20 cellular contexts compared by ENCODE assay signal in the genomic region with DNA sequence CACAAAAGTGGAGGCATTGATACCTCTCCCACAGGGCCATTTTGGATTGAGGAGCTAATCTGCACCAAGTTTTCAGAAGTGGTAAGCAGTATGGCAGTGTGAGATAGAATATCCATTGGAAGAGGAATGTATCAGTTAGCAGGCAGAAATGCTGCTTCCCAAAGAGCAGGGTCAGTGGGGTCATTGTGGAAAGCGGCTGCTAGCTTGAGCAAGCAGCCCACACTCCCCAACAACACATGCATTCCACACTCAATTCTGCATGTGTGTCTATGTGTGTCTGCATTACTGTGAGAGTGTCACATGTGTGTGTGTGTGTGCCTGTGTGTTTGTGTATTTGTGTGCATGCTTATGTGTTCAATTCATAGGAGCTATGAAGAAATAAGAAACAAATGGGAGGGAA.
DNase-seq lines count a peak whose midpoint lies in the region; ATAC-seq, FAIRE-seq and TF ChIP-seq lines count a peak whose summit lies in the region.
"Had no signal": no experiment of that assay in that cellular context is flagged by ENCODE, and none has a peak within 500 bp of the region (broad histone marks: within the 10 kb centered on the region; RNA-seq: fewer than 3 reads in every experiment).

No MANE protein-coding gene starts in this region.

- TF ChIP-seq RAD21 in SK-N-SH (IDR thresholded peaks at IDR 0.05; ENCODE audit: low read length) = no peak

- H3K4me3 Mint-ChIP-seq in endodermal cell = no peak overlapping the region
- H3K4me3 Mint-ChIP-seq: H9, IgD-negative memory B cell had no signal

- POLR2A ChIA-PET in SK-N-SH (lab: Yijun Ruan, JAX) = no interaction called here

- DNase-seq in SK-N-SH (no peak), SJSA1 (ENCODE audit: low read depth in 1 of 2, low spot score in 2 of 2) (no peak), left kidney (ENCODE audit: low read depth, low spot score) (peak; percentile 58), urothelium cell line (ENCODE audit: low spot score) (no peak), endodermal cell (no peak)
- DNase-seq in activated CD4-positive, alpha-beta T cell treated with anti-CD3 and anti-CD28 coated beads for 48 hours = no peak
- no peak for DNase-seq in stimulated activated CD8-positive, alpha-beta memory T cell treated with anti-CD3 and anti-CD28 coated beads, Interleukin-4, amount 100 ng/mL, for 48 hours
- DNase-seq: DMS53, H9, NCI-H1436 treated with DMSO at 0.1 percent for 48 hours, NCI-H2081 treated with DMSO at 0.1 percent for 48 hours, NCI-H2227 treated with DMSO at 0.1 percent for 48 hours, NCI-H526 had no signal

- H3K27me3 ChIP-seq in SK-N-SH (ENCODE audit: insufficient read depth) (no peaks in the 10 kb centered on the region), SJSA1 (replicated peaks) (no peaks in the 10 kb centered on the region), endodermal cell (ENCODE audit: control insufficient read depth, insufficient read depth, low read length, poor library complexity, severe bottlenecking) (no peaks in the 10 kb centered on the region)

- no peak overlapping the region; the same call in 1 of the 2 replicates for H2AFZ ChIP-seq in SK-N-SH (ENCODE audit: low read depth)

- H3K36me3 Mint-ChIP-seq in endodermal cell (ENCODE audit: low read depth) = no peaks in the 10 kb centered on the region
- H3K36me3 Mint-ChIP-seq: IgD-negative memory B cell had no signal

- no peaks in the 10 kb centered on the region for H3K79me2 ChIP-seq in SK-N-SH (ENCODE audit: insufficient read depth)

- FAIRE-seq in urothelium cell line (lab: Jason Lieb, UNC) = peak; percentile 67
- FAIRE-seq: GM12878, GM18507 had no signal

- peak overlapping the region in 1 of 2 experiments; percentile 34; a peak in 2 of 4 replicates for H3K27ac ChIP-seq in SK-N-SH (ENCODE audit: low read depth in 2 of 2, low read length in 1 of 2)
- H3K27ac ChIP-seq in SJSA1 = peak overlapping the region; percentile 66
- H3K27ac ChIP-seq in endodermal cell (ENCODE audit: low read depth, low read length) = no peak overlapping the region
- H3K27ac ChIP-seq: 22Rv1, C4-2B had no signal

- no peaks in the 10 kb centered on the region for H4K20me1 ChIP-seq in SK-N-SH (ENCODE audit: insufficient read depth)

- H3K9me3 ChIP-seq in SK-N-SH (no peaks in the 10 kb centered on the region), SJSA1 (replicated peaks) (peaks cover 7% of the 10 kb centered on the region; the same call in 1 of the 2 replicates), endodermal cell (ENCODE audit: control insufficient read depth, low read length) (peaks cover 4% of the 10 kb centered on the region)

- H3K4me1 ChIP-seq in SK-N-SH (ENCODE audit: control insufficient read depth in 1 of 2, insufficient read depth in 2 of 2, low read depth in 1 of 2, low read length in 1 of 2) = no peaks in the 10 kb centered on the region
- peaks cover 18% of the 10 kb centered on the region for H3K4me1 ChIP-seq in SJSA1 (replicated peaks)
- peaks cover 19% of the 10 kb centered on the region for H3K4me1 ChIP-seq in endodermal cell (ENCODE audit: control insufficient read depth, insufficient read depth, low read length)

- H3K4me1 Mint-ChIP-seq in endodermal cell = peaks cover 34% of the 10 kb centered on the region
- H3K4me1 Mint-ChIP-seq: H9, IgD-negative memory B cell had no signal

- no peaks in the 10 kb centered on the region for H3K27me3 Mint-ChIP-seq in endodermal cell (ENCODE audit: insufficient read depth)
- H3K27me3 Mint-ChIP-seq: IgD-negative memory B cell had no signal

- 7% methylated on average over 1 of the region's 1 CpG for WGBS in SK-N-SH (ENCODE audit: low lambda C conversion rate)
- no CpG with 5 or more reads among the region's 1 CpG for WGBS in endodermal cell (ENCODE audit: insufficient coverage in 1 of 2, insufficient read length in 1 of 2), 2 experiments

- no peaks in the 10 kb centered on the region for H3F3A ChIP-seq in SK-N-SH (replicated peaks; ENCODE audit: insufficient read depth)

- CTCF ChIA-PET in SK-N-SH (lab: Yijun Ruan, JAX) = no interaction called here

- H3K4me2 ChIP-seq in SK-N-SH = peak overlapping the region; percentile 34

- H3K36me3 ChIP-seq in SK-N-SH (replicated peaks in 1 of 2; ENCODE audit: control insufficient read depth in 1 of 2, insufficient read depth in 2 of 2, low read length in 1 of 2) (no peaks in the 10 kb centered on the region), SJSA1 (no peaks in the 10 kb centered on the region), endodermal cell (ENCODE audit: control insufficient read depth, insufficient read depth, low read length) (no peaks in the 10 kb centered on the region)

- H3K9me2 ChIP-seq in SK-N-SH = no peaks in the 10 kb centered on the region

- H3K4me3 ChIP-seq in SK-N-SH (ENCODE audit: low read depth in 2 of 2, low read length in 1 of 2) = no peak overlapping the region
- H3K4me3 ChIP-seq in SJSA1 = no peak overlapping the region
- no peak overlapping the region for H3K4me3 ChIP-seq in endodermal cell (ENCODE audit: low read length)
- H3K4me3 ChIP-seq: GM12878 had no signal

- no peak for TF ChIP-seq EP300 in SK-N-SH (IDR thresholded peaks at IDR 0.05; ENCODE audit: borderline replicate concordance in 1 of 2, low read depth in 1 of 2, low read length in 1 of 2)

- H3K9ac ChIP-seq in SK-N-SH (peak overlapping the region; percentile 4; the same call in 1 of the 2 replicates), endodermal cell (ENCODE audit: extremely low read depth, low read length, poor library complexity, severe bottlenecking) (no peak overlapping the region)

- peaks cover 2% of the 10 kb centered on the region for H3K9me3 Mint-ChIP-seq in endodermal cell

- H3K27ac Mint-ChIP-seq in endodermal cell = no peak overlapping the region
- H3K27ac Mint-ChIP-seq: H9, IgD-negative memory B cell had no signal

- TF ChIP-seq CTCF in SK-N-SH (IDR thresholded peaks at IDR 0.05) (no peak), endodermal cell (conservative IDR thresholded peaks at IDR 0.05) (no peak)

- no peak for ATAC-seq in SK-N-SH treated with all-trans-retinoic acid at 6 μM for 48 hours
- ATAC-seq: GM12878, Right ventricle myocardium inferior had no signal

TF ChIP-seq in SK-N-SH, 30 proteins besides CTCF, POLR2A, EP300 and RAD21:
- TF ChIP-seq YY1 (IDR thresholded peaks at IDR 0.05; ENCODE audit: low read depth) (no peak), RXRA (IDR thresholded peaks at IDR 0.05; ENCODE audit: borderline replicate concordance, low read depth) (no peak), FOXM1 (IDR thresholded peaks at IDR 0.05; ENCODE audit: low read depth) (no peak), EZH2phosphoT487 (IDR thresholded peaks at IDR 0.05; ENCODE audit: borderline replicate concordance, low read depth) (no peak), JUND (IDR thresholded peaks at IDR 0.05) (no peak)
- TF ChIP-seq, protein P1, sequence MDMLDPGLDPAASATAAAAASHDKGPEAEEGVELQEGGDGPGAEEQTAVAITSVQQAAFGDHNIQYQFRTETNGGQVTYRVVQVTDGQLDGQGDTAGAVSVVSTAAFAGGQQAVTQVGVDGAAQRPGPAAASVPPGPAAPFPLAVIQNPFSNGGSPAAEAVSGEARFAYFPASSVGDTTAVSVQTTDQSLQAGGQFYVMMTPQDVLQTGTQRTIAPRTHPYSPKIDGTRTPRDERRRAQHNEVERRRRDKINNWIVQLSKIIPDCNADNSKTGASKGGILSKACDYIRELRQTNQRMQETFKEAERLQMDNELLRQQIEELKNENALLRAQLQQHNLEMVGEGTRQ (IDR thresholded peaks at IDR 0.05; ENCODE audit: borderline replicate concordance, low read depth, low read length) = no peak

TF ChIP-seq in SK-N-SH treated with all-trans-retinoic acid at 6 μM for 48 hours, 23 proteins besides CTCF, POLR2A, EP300 and RAD21 (continues in another document):
- TF ChIP-seq ZC3H10 (CRISPR knock-in tag; IDR thresholded peaks at IDR 0.05) = no peak
- TF ChIP-seq ZNF70 (CRISPR knock-in tag; IDR thresholded peaks at IDR 0.05) = no peak
- no peak for TF ChIP-seq TCF4 (CRISPR knock-in tag; IDR thresholded peaks at IDR 0.05; ENCODE audit: borderline replicate concordance)
- TF ChIP-seq CSDC2 (CRISPR knock-in tag; IDR thresholded peaks at IDR 0.05) = no peak
- TF ChIP-seq, protein P2, sequence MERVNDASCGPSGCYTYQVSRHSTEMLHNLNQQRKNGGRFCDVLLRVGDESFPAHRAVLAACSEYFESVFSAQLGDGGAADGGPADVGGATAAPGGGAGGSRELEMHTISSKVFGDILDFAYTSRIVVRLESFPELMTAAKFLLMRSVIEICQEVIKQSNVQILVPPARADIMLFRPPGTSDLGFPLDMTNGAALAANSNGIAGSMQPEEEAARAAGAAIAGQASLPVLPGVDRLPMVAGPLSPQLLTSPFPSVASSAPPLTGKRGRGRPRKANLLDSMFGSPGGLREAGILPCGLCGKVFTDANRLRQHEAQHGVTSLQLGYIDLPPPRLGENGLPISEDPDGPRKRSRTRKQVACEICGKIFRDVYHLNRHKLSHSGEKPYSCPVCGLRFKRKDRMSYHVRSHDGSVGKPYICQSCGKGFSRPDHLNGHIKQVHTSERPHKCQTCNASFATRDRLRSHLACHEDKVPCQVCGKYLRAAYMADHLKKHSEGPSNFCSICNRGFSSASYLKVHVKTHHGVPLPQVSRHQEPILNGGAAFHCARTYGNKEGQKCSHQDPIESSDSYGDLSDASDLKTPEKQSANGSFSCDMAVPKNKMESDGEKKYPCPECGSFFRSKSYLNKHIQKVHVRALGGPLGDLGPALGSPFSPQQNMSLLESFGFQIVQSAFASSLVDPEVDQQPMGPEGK (CRISPR knock-in tag; IDR thresholded peaks at IDR 0.05; ENCODE audit: borderline replicate concordance) = no peak
- no peak for TF ChIP-seq OSR1 (CRISPR knock-in tag; IDR thresholded peaks at IDR 0.05)
- no peak for TF ChIP-seq RARB (CRISPR knock-in tag; IDR thresholded peaks at IDR 0.05)
- no peak for TF ChIP-seq ISL1 (CRISPR knock-in tag; IDR thresholded peaks at IDR 0.05)
- no peak for TF ChIP-seq ARNTL (CRISPR knock-in tag; IDR thresholded peaks at IDR 0.05; ENCODE audit: borderline replicate concordance, low read depth)
- TF ChIP-seq PPARA (CRISPR knock-in tag; IDR thresholded peaks at IDR 0.05; ENCODE audit: borderline replicate concordance) = no peak
